In the genomic region with DNA sequence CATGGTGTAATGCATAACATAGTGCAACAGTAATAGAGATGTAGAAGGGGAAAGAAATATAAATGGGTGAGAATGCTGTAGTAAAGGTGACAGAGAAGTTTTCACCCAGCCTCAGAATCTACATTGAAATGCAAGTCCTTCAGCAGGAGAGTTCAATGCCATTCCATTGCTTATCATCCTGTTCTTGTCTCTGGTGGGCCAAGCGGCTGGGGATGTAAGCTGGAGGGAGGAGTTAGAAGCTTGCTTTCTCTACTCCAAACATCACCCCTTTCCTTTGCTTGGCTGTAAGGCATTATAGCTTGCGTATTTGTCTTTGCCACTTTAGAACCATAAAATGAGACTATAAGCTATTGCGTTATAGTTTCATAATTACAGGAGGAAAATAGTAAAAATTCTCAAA, we compare ENCODE assay signal across 24 cellular contexts. TPM values are rescaled to one million over a fixed set of nuclear protein-coding genes. Genes with fewer than 3 reads are reported as not detected.
DNase-seq lines count a peak whose midpoint lies in the region; ATAC-seq, FAIRE-seq and TF ChIP-seq lines count a peak whose summit lies in the region.
"Had no signal": no experiment of that assay in that cellular context is flagged by ENCODE, and none has a peak within 500 bp of the region (broad histone marks: within the 10 kb centered on the region; RNA-seq: fewer than 3 reads in every experiment).

No MANE protein-coding gene starts in this region.

- H3K27ac ChIP-seq in cingulate gyrus (ENCODE audit: low read depth, low read length) = peak overlapping the region; percentile 91
- H3K27ac ChIP-seq in layer of hippocampus (ENCODE audit: low read depth, low read length) = peak overlapping the region; percentile 1
- no peak overlapping the region for H3K27ac ChIP-seq in upper lobe of left lung

- H3K4me1 ChIP-seq in upper lobe of left lung = peaks cover 0 to 4% (median 1%) of the 10 kb centered on the region in 4 donors
- H3K4me1 ChIP-seq: BE2C, Caco-2 had no signal

- DNase-seq in NCI-H82 (lab: John Stamatoyannopoulos, UW) (peak; percentile 1), NCI-H82 treated with DMSO at 0.1 percent for 48 hours (lab: John Stamatoyannopoulos, UW; ENCODE audit: unreplicated experiment) (no peak), superior temporal gyrus (ENCODE audit: extremely low spot score) (peak; percentile 39), urothelium cell line (ENCODE audit: low spot score) (no peak), upper lobe of left lung (no peak), NCI-H2227 (lab: John Stamatoyannopoulos, UW; ENCODE audit: unreplicated experiment) (no peak)
- DNase-seq: BE2C; Caco-2; CD4-positive, alpha-beta T cell; GDM1; HFFc6; KG1; NCI-H1105 treated with DMSO at 0.1 percent for 48 hours; NCI-H1694; NCI-H2081 treated with DMSO at 0.1 percent for 48 hours; NCI-H226; NCI-H524; Right ventricle myocardium superior had no signal

- no peaks in the 10 kb centered on the region for H3K9me3 ChIP-seq in upper lobe of left lung
- H3K9me3 ChIP-seq: BE2C, Caco-2 had no signal

- FAIRE-seq in urothelium cell line (lab: Jason Lieb, UNC) = no peak

- H3K4me3 ChIP-seq in upper lobe of left lung = no peak overlapping the region

- TF ChIP-seq POLR2A in upper lobe of left lung (IDR thresholded peaks at IDR 0.05) = no peak

- no peak for ATAC-seq in upper lobe of left lung (ENCODE audit: low FRiP score in 2 of 2)

- no peaks in the 10 kb centered on the region for H3K36me3 ChIP-seq in upper lobe of left lung
- H3K36me3 ChIP-seq: BE2C had no signal

- H3K27me3 ChIP-seq in layer of hippocampus (ENCODE audit: control insufficient read depth, insufficient read depth, low read length) (no peaks in the 10 kb centered on the region), upper lobe of left lung (peaks cover 0 to 8% (median 2%) of the 10 kb centered on the region in 4 donors)

- no peak for TF ChIP-seq CTCF in upper lobe of left lung (IDR thresholded peaks at IDR 0.05)

- 82 to 91% methylated on average over 3 of the region's 3 CpGs for WGBS in upper lobe of left lung, 2 donors

- TF ChIP-seq EP300 in upper lobe of left lung (IDR thresholded peaks at IDR 0.05) = no peak

RNA-seq across cellular contexts. Expression of a gene that starts 2.2 kb away (rescaled TPM):
- not detected for total RNA-seq in upper lobe of left lung
- total RNA-seq: A172; CD4-positive, alpha-beta T cell; H4; HFFc6; HT-29; OCI-LY7; Right ventricle myocardium superior had no signal

Comparison
In these comparisons a context has a peak if more than half of its experiments do, and no peak if none do; other contexts are left out.
1. DNase-seq: peak in NCI-H82 (single experiment) and superior temporal gyrus (single experiment); none in NCI-H82 treated with DMSO at 0.1 percent for 48 hours (single experiment), urothelium cell line (single experiment), upper lobe of left lung (0 of 2) and NCI-H2227 (single experiment).
2. H3K27ac ChIP-seq: peak in cingulate gyrus (single experiment) and layer of hippocampus (single experiment); none in upper lobe of left lung (0 of 4).